2 cellular contexts compared by ENCODE assay signal in the genomic region with DNA sequence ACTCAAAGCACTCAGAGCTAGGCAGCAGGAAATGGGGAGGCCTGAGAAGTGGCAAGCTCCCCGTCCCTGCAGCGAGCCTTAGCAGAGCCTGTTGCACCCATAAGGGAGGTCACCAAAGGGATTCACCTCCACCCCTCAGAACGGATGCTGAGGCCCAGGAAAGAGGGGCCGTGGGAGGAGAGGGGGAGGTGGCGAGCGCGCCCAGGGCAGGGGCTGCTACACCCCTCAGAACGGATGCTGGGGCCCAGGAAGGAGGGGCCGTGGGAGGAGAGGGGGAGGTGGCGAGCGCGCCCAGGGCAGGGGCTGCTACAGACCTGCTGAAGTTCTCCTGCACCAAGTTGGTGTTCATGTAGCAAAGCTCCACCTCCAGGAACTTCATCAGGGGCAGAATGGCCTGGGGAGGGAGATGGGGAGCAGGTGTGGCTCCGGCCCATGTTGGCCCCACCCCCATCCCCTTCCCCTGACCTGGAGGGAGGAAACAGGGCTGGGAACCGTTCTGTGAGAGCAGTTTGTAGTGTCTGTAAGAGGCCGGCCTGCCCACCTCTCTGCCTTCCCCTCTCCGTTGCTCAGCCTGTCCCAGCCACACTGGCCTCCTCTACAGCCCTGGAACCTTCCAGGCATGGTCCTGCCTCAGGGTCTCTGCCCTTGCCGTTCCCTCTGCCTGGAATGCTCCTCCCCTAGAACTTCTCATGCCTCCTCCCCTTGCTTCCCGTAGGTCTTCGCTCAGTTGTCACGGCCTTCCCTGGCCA.
TF ChIP-seq lines count a peak whose summit lies in the region.

No MANE protein-coding gene starts in this region.

TF ChIP-seq in GM23338, 12 proteins besides CTCF, POLR2A, EP300 and RAD21:
- peak; percentile 30; the same call in 1 of the 2 replicates for TF ChIP-seq POLR2AphosphoS5 (IDR thresholded peaks at IDR 0.05; ENCODE audit: low read depth)
- no peak for TF ChIP-seq EZH2phosphoT487 (IDR thresholded peaks at IDR 0.05; ENCODE audit: unreplicated experiment)

TF ChIP-seq in endothelial cell of umbilical vein, 7 proteins besides CTCF, POLR2A, EP300 and RAD21:
- no peak for TF ChIP-seq GATA2 (IDR thresholded peaks at IDR 0.05; ENCODE audit: insufficient read depth, insufficient read length, low read depth, low read length)
- no peak for TF ChIP-seq FOS (IDR thresholded peaks at IDR 0.05; ENCODE audit: borderline replicate concordance, insufficient read depth, low read length)
- TF ChIP-seq JUN (IDR thresholded peaks at IDR 0.05; ENCODE audit: borderline replicate concordance, insufficient read depth, insufficient read length, low read depth) = no peak
- no peak for TF ChIP-seq MAX (IDR thresholded peaks at IDR 0.05; ENCODE audit: insufficient read depth, insufficient read length)
- no peak for TF ChIP-seq EZH2 (IDR thresholded peaks at IDR 0.05; ENCODE audit: borderline replicate concordance, low read depth, low read length, severe bottlenecking)
- TF ChIP-seq MYC (IDR thresholded peaks at IDR 0.05; ENCODE audit: low read depth, low read length) = no peak
